Comparison of ENCODE assay signal across 10 cellular contexts in the genomic region with DNA sequence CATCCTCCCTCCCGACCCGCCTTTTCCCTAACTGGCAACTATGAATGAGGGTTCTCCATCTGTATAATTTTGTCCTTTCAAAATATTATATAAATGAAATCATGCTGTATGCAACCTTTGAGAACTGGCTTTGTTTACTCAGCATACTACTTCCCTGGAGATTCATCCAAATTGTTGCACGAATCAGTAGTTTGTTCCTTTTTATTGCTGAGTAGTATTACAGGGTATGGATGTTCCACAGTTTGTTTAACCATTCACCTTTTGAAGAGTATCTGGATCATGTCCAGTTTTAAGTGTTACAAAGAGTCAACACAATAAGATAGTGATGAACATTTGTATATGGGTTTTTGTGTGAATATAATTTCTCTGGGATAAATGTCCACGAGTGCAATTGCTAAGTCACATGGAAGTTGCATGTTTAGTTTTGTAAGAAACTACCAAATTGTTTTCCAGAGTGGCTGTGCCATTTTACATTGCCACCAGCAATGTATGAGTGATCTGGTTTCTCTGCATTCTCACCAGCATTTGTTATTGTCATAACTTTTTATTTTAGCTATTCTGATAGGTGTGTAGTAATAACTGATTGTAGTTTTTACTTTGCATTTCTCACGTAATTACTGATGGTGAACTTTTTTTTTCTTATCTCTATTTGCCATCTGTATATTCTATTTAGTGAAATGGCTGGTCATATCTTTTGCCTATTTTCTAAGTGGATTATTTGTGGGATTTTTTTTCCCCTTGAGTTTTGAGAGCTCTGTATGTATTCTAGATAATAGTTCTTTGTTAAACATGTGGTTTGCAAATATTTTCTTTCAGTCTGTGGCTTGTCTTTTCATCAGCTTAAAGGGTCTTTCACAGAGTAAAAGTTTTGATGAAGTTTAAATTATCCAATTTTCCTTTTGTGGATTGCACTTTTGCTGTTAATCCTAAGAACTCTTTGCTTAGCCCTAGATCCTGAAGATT.
"Had no signal": no experiment of that assay in that cellular context is flagged by ENCODE, and none has a peak within 500 bp of the region (broad histone marks: within the 10 kb centered on the region; RNA-seq: fewer than 3 reads in every experiment).

No MANE protein-coding gene starts in this region.

- DNase-seq: activated CD4-positive, alpha-beta T cell treated with anti-CD3 and anti-CD28 coated beads, Interleukin-2, amount 50 U/mL, for 1 hour; activated naive CD4-positive, alpha-beta T cell treated with anti-CD3 and anti-CD28 coated beads, Interleukin-2, amount 10 ng/mL, durations not matched to agents 7 days and 5 days; effector CD4-positive, alpha-beta T cell; left ventricle myocardium superior; mesenchymal stem cell; stimulated activated CD4-positive, alpha-beta T cell treated with anti-CD3 and anti-CD28 coated beads, Interleukin-2, amount 100 ng/mL, for 48 hours; stimulated activated naive CD8-positive, alpha-beta T cell treated with anti-CD3 and anti-CD28 coated beads, Interleukin-15, Interleukin-2, amounts not matched to agents 100 U/mL and 50 U/mL, for 24 hours; upper lobe of right lung had no signal

- H3K9me3 ChIP-seq: suprapubic skin, upper lobe of right lung had no signal

- H3K27ac ChIP-seq: gastroesophageal sphincter, suprapubic skin, upper lobe of right lung had no signal

- H3K4me3 ChIP-seq: gastroesophageal sphincter, suprapubic skin, upper lobe of right lung had no signal

- H3K36me3 ChIP-seq: gastroesophageal sphincter, suprapubic skin, upper lobe of right lung had no signal

- H3K27me3 ChIP-seq: suprapubic skin, upper lobe of right lung had no signal
